10 cellular contexts compared by ENCODE assay signal in genomic region chr6:113690255-113690956, GRCh38.
DNase-seq lines count a peak whose midpoint lies in the region; ATAC-seq and TF ChIP-seq lines count a peak whose summit lies in the region.
"Had no signal": no experiment of that assay in that cellular context is flagged by ENCODE, and none has a peak within 500 bp of the region (broad histone marks: within the 10 kb centered on the region; RNA-seq: fewer than 3 reads in every experiment).

No MANE protein-coding gene starts in this region.

- H3K4me1 Mint-ChIP-seq in CD4-positive, alpha-beta T cell (ENCODE audit: low read depth): no peaks in the 10 kb centered on the region

- CTCF ChIA-PET in CD4-positive, alpha-beta T cell (lab: Charles Lee): no interaction called here

- H3K79me2 ChIP-seq in MM.1S (ENCODE audit: low read length): no peaks in the 10 kb centered on the region

- TF ChIP-seq EP300 in transverse colon (IDR thresholded peaks at IDR 0.05; ENCODE audit: low read depth): no peak

- H3K4me3 ChIP-seq in MM.1S (ENCODE audit: low read length): no peak overlapping the region
- H3K4me3 ChIP-seq in transverse colon: no peak overlapping the region
- H3K4me3 ChIP-seq: upper lobe of left lung had no signal

- WGBS in transverse colon (ENCODE audit: low coverage in 1 of 2), 2 donors: 89 to 91% methylated on average over 1 to 3 of the region's 3 CpGs

- TF ChIP-seq POLR2A in transverse colon (IDR thresholded peaks at IDR 0.05): no peak

- 0 out of 2 replicates have a peak, but pooled peaks cover 3% of the 10 kb centered on the region for H3K4me1 ChIP-seq in MM.1S (ENCODE audit: low read length)
- H3K4me1 ChIP-seq in transverse colon: peaks cover 0 to 5% (median 2%) of the 10 kb centered on the region in 4 donors

- in situ Hi-C loops in transverse colon (cut with MboI; ENCODE audit: low pct_ligation_motif_present in 1 of 4, low pct_unique_long_range_greater_than_20kb in 1 of 4, low sequenced_read_pairs in 3 of 4): no loop called here

- H3K27me3 Mint-ChIP-seq in CD4-positive, alpha-beta T cell: no peaks in the 10 kb centered on the region

- intact Hi-C loops in transverse colon (cut with DNase I; ENCODE audit: low total_unique reads): no loop called here
- intact Hi-C loops in CD4-positive, alpha-beta T cell (cut with DNase I, micrococcal nuclease): no loop called here

- no peaks in the 10 kb centered on the region for H3F3A ChIP-seq in MM.1S (ENCODE audit: insufficient read depth, low read length)

- H4K20me1 ChIP-seq in MM.1S (ENCODE audit: insufficient read depth, low read length): no peaks in the 10 kb centered on the region

- H3K4me2 ChIP-seq in MM.1S (ENCODE audit: low read depth, low read length): no peak overlapping the region
- H3K4me2 ChIP-seq: KMS-11 had no signal

- H3K27ac ChIP-seq in MM.1S (ENCODE audit: low read length): no peak overlapping the region; the same call in 1 of the 2 replicates
- H3K27ac ChIP-seq in transverse colon: no peak overlapping the region
- H3K27ac ChIP-seq in CD4-positive, alpha-beta T cell (ENCODE audit: low read depth, low read length): no peak overlapping the region
- H3K27ac ChIP-seq: KMS-11, upper lobe of left lung had no signal

- DNase-seq in EL (peak; percentile 90), MM.1S (peak; percentile 62), dedifferentiated amniotic fluid mesenchymal stem cell (ENCODE audit: extremely low spot score) (peak; percentile 84), transverse colon (no peak), globus pallidus (ENCODE audit: low spot score) (no peak)
- DNase-seq in CD4-positive, alpha-beta T cell: no peak
- DNase-seq: upper lobe of left lung had no signal

- peak; percentile 71 for ATAC-seq in GM21737 (IDR thresholded peaks at IDR 0.05; ENCODE audit: unreplicated experiment)
- ATAC-seq in CD4-positive, alpha-beta T cell (ENCODE audit: poor library complexity): no peak
- no peak for ATAC-seq in GM19397 (IDR thresholded peaks at IDR 0.05; ENCODE audit: unreplicated experiment)

- no peak for TF ChIP-seq CTCF in MM.1S (IDR thresholded peaks at IDR 0.05; ENCODE audit: low read length)
- TF ChIP-seq CTCF in transverse colon (IDR thresholded peaks at IDR 0.05): no peak
- TF ChIP-seq CTCF in CD4-positive, alpha-beta T cell (IDR thresholded peaks at IDR 0.05): no peak

- H3K27me3 ChIP-seq in MM.1S (replicated peaks; ENCODE audit: insufficient read depth, low read length) (no peaks in the 10 kb centered on the region), transverse colon (no peaks in the 10 kb centered on the region)
- no peaks in the 10 kb centered on the region for H3K27me3 ChIP-seq in CD4-positive, alpha-beta T cell (ENCODE audit: control insufficient read depth, insufficient read depth, low read length)
- H3K27me3 ChIP-seq: upper lobe of left lung had no signal

- no peaks in the 10 kb centered on the region for H3K9me2 ChIP-seq in MM.1S (replicated peaks; ENCODE audit: insufficient read depth, low read length)

- H3K4me3 Mint-ChIP-seq in CD4-positive, alpha-beta T cell: no peak overlapping the region

- POLR2A ChIA-PET in CD4-positive, alpha-beta T cell (lab: Charles Lee): no interaction called here

- H3K9ac ChIP-seq in MM.1S (ENCODE audit: low read length): no peak overlapping the region
- H3K9ac ChIP-seq: KMS-11 had no signal

- H3K36me3 Mint-ChIP-seq in CD4-positive, alpha-beta T cell (ENCODE audit: low read depth): no peaks in the 10 kb centered on the region

- no peaks in the 10 kb centered on the region for H3K9me3 Mint-ChIP-seq in CD4-positive, alpha-beta T cell

- H3K36me3 ChIP-seq in MM.1S (replicated peaks; ENCODE audit: insufficient read depth, low read length) (no peaks in the 10 kb centered on the region), transverse colon (no peaks in the 10 kb centered on the region)
- H3K36me3 ChIP-seq: upper lobe of left lung had no signal

- H3K9me3 ChIP-seq in MM.1S (replicated peaks; ENCODE audit: insufficient read depth, low read length) (no peaks in the 10 kb centered on the region), transverse colon (no peaks in the 10 kb centered on the region)
- H3K9me3 ChIP-seq in CD4-positive, alpha-beta T cell (ENCODE audit: control insufficient read depth, low read length): no peaks in the 10 kb centered on the region
- H3K9me3 ChIP-seq: upper lobe of left lung had no signal

- no peak overlapping the region for H3K27ac Mint-ChIP-seq in CD4-positive, alpha-beta T cell

- H2AFZ ChIP-seq in MM.1S (ENCODE audit: low read length): no peak overlapping the region

Comparison
In these comparisons a context has a peak if more than half of its experiments do, and no peak if none do; other contexts are left out.
1. DNase-seq: peak in EL (single experiment), MM.1S (single experiment) and dedifferentiated amniotic fluid mesenchymal stem cell (single experiment); none in transverse colon (single experiment), CD4-positive, alpha-beta T cell (0 of 10) and globus pallidus (single experiment).